In the genomic region with DNA sequence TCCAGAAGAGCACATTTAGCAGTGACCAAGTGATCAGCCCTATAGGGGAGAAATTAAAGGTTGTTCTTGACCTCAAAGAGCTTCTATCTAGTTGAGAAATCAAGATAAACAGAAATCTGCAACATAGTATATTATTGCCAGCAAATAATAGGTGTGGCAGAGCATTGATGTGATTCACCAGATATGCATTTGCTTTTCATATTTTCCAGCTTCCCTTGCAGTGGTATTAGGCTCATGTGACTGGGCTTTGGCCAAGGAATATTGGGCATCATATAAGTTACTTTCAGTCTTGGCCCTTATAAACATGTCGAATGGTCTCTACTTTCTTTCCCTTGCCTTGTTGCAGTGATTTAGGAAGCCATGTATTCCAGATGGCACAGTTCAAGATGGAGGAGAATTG, we compare ENCODE assay signal across 22 cellular contexts. TPM values are rescaled to one million over a fixed set of nuclear protein-coding genes. Genes with fewer than 3 reads are reported as not detected.
DNase-seq lines count a peak whose midpoint lies in the region; ATAC-seq, FAIRE-seq and TF ChIP-seq lines count a peak whose summit lies in the region.
"Had no signal": no experiment of that assay in that cellular context is flagged by ENCODE, and none has a peak within 500 bp of the region (broad histone marks: within the 10 kb centered on the region; RNA-seq: fewer than 3 reads in every experiment).

No MANE protein-coding gene starts in this region.

- H3K9me3 Mint-ChIP-seq in astrocyte (ENCODE audit: unreplicated experiment) = no peaks in the 10 kb centered on the region
- H3K9me3 Mint-ChIP-seq: activated T-helper 2 cell treated with anti-CD3 and anti-CD28 coated beads, Interferon-gamma antibody, Interleukin-2, Interleukin-4, amounts not matched to agents 10 μg/mL and 5 μg/mL and 100 μg/mL, durations not matched to agents 14 hours and 24 hours and 36 hours; central memory CD8-positive, alpha-beta T cell had no signal

- H4K20me1 ChIP-seq in astrocyte (ENCODE audit: insufficient read depth, low read length) = no peaks in the 10 kb centered on the region

- no peak for FAIRE-seq in astrocyte (lab: Jason Lieb, UNC)

- peaks cover 5% of the 10 kb centered on the region for H3K27me3 Mint-ChIP-seq in astrocyte (ENCODE audit: low read depth, unreplicated experiment)

- no peak overlapping the region for H3K4me2 ChIP-seq in astrocyte (ENCODE audit: low read length)

- H3K4me3 Mint-ChIP-seq in astrocyte (ENCODE audit: unreplicated experiment) = no peak overlapping the region
- H3K4me3 Mint-ChIP-seq: CD4-positive, alpha-beta memory T cell; central memory CD8-positive, alpha-beta T cell had no signal

- no peak for TF ChIP-seq CTCF in astrocyte (IDR thresholded peaks at IDR 0.05; ENCODE audit: insufficient read depth, low read depth, low read length)
- TF ChIP-seq CTCF in fibroblast of pulmonary artery (IDR thresholded peaks at IDR 0.05; ENCODE audit: low read length, missing control alignments) = no peak

- ATAC-seq in stimulated activated naive CD8-positive, alpha-beta T cell treated with anti-CD3 and anti-CD28 coated beads, Interleukin-15, Interleukin-2, amounts not matched to agents 100 U/mL and 50 U/mL, for 24 hours = no peak
- no peak for ATAC-seq in HG02852 (IDR thresholded peaks at IDR 0.05; ENCODE audit: unreplicated experiment)
- ATAC-seq: left lobe of liver, mucosa of descending colon, psoas muscle had no signal

- DNase-seq in HT1080 (ENCODE audit: low read depth) = peak; percentile 29
- peak; percentile 18 for DNase-seq in astrocyte (ENCODE audit: low read depth)
- DNase-seq in fibroblast of pulmonary artery (ENCODE audit: low read depth) = peak; percentile 36
- no peak for DNase-seq in stimulated activated naive CD8-positive, alpha-beta T cell treated with anti-CD3 and anti-CD28 coated beads, Interleukin-15, Interleukin-2, amounts not matched to agents 100 U/mL and 50 U/mL, for 24 hours
- no peak for DNase-seq in effector CD4-positive, alpha-beta T cell
- DNase-seq in OCI-M1 (lab: John Stamatoyannopoulos, UW) = no peak
- DNase-seq: activated CD4-positive, alpha-beta T cell treated with anti-CD3 and anti-CD28 coated beads for 48 hours; CD4-positive, alpha-beta memory T cell; DMS53; Karpas-422; mucosa of descending colon; NCI-H1105 treated with DMSO at 0.1 percent for 48 hours; NCI-H2107; NCI-H526; psoas muscle; Right ventricle myocardium superior; T-helper 1 cell had no signal

- H3K79me2 ChIP-seq in ACC112 (ENCODE audit: control insufficient read depth, insufficient read depth, low read length, unreplicated experiment) (no peaks in the 10 kb centered on the region), astrocyte (ENCODE audit: insufficient read depth, low read length) (no peaks in the 10 kb centered on the region)

- H2AFZ ChIP-seq in ACC112 (ENCODE audit: low read length, unreplicated experiment) (no peak overlapping the region), astrocyte (ENCODE audit: low read depth, low read length) (no peak overlapping the region)

- no peaks in the 10 kb centered on the region for H3K9me3 ChIP-seq in astrocyte (ENCODE audit: insufficient read depth, low read depth, low read length)
- H3K9me3 ChIP-seq: mucosa of descending colon had no signal

- H3K36me3 Mint-ChIP-seq in astrocyte (ENCODE audit: low read depth, unreplicated experiment) = no peaks in the 10 kb centered on the region
- H3K36me3 Mint-ChIP-seq: CD4-positive, alpha-beta memory T cell had no signal

- H3K4me1 Mint-ChIP-seq in astrocyte (ENCODE audit: low read depth, unreplicated experiment) = peaks cover 21% of the 10 kb centered on the region
- H3K4me1 Mint-ChIP-seq: CD4-positive, alpha-beta memory T cell; central memory CD8-positive, alpha-beta T cell had no signal

- H3K36me3 ChIP-seq in ACC112 (ENCODE audit: insufficient read depth, low read length) = 0 out of 2 replicates have a peak, but pooled peaks cover 4% of the 10 kb centered on the region
- H3K36me3 ChIP-seq in astrocyte (ENCODE audit: insufficient read depth, low read length) = no peaks in the 10 kb centered on the region

- H3K27ac ChIP-seq in ACC112 (ENCODE audit: low read depth, low read length) (peak overlapping the region; percentile 5; the same call in 1 of the 2 replicates), astrocyte (ENCODE audit: low read depth, low read length) (no peak overlapping the region)
- H3K27ac ChIP-seq: psoas muscle had no signal

- no peak overlapping the region for H3K9ac ChIP-seq in astrocyte (ENCODE audit: low read length)

- H3K27ac Mint-ChIP-seq in astrocyte (ENCODE audit: unreplicated experiment) = no peak overlapping the region
- H3K27ac Mint-ChIP-seq: activated T-helper 2 cell treated with anti-CD3 and anti-CD28 coated beads, Interferon-gamma antibody, Interleukin-2, Interleukin-4, amounts not matched to agents 10 μg/mL and 5 μg/mL and 100 μg/mL, durations not matched to agents 14 hours and 24 hours and 36 hours; CD4-positive, alpha-beta memory T cell had no signal

- H3K27me3 ChIP-seq in ACC112 (ENCODE audit: insufficient read depth, low read length) = no peaks in the 10 kb centered on the region
- H3K27me3 ChIP-seq in astrocyte (ENCODE audit: insufficient read depth, low read length) = peaks cover 10% of the 10 kb centered on the region

- H3K4me1 ChIP-seq in ACC112 (ENCODE audit: control insufficient read depth, insufficient read depth, low read length, unreplicated experiment) (peaks cover 34% of the 10 kb centered on the region), astrocyte (ENCODE audit: insufficient read depth, low read length) (no peaks in the 10 kb centered on the region)
- H3K4me1 ChIP-seq: psoas muscle had no signal

- no peak overlapping the region for H3K4me3 ChIP-seq in ACC112 (ENCODE audit: low read depth, low read length)
- no peak overlapping the region for H3K4me3 ChIP-seq in astrocyte (ENCODE audit: insufficient read depth, low read depth, low read length)
- no peak overlapping the region for H3K4me3 ChIP-seq in fibroblast of pulmonary artery (replicated peaks; ENCODE audit: low read depth, low read length)
- H3K4me3 ChIP-seq: mucosa of descending colon, psoas muscle had no signal

RNA-seq across cellular contexts. Expression of gene COMMD9, which starts 34.5 kb away (rescaled TPM):
- 60.7 and 83.6 TPM in 2 replicates for total RNA-seq in HT1080 (2014; rRNA removed; shearing (Covaris generic))
- 35.1 and 45.6 TPM in 2 replicates for polyA plus RNA-seq in HT1080 (2015; cell fraction: cytosol; rRNA removed)
- 34.5 and 34.6 TPM in 2 replicates for polyA plus RNA-seq in HT1080 (2015; cell fraction: nucleus; rRNA removed)
- total RNA-seq in astrocyte = 77.6 and 78.4 TPM in 2 replicates

RNA-seq across cellular contexts. Expression of gene PRR5L, which starts 41.3 kb away (rescaled TPM):
- 24.2 and 39.3 TPM in 2 replicates for total RNA-seq in HT1080 (2014; rRNA removed; shearing (Covaris generic))
- polyA plus RNA-seq in HT1080 (2015; cell fraction: cytosol; rRNA removed) = 12.2 and 16.1 TPM in 2 replicates
- 21.7 and 26.2 TPM in 2 replicates for polyA plus RNA-seq in HT1080 (2015; cell fraction: nucleus; rRNA removed)
- total RNA-seq in astrocyte = 55.6 and 56.0 TPM in 2 replicates

Comparison
In these comparisons a context has a peak if more than half of its experiments do, and no peak if none do; other contexts are left out.
1. DNase-seq: peak in HT1080 (single experiment), astrocyte (single experiment) and fibroblast of pulmonary artery (single experiment); none in stimulated activated naive CD8-positive, alpha-beta T cell treated with anti-CD3 and anti-CD28 coated beads, Interleukin-15, Interleukin-2, amounts not matched to agents 100 U/mL and 50 U/mL, for 24 hours (single experiment), effector CD4-positive, alpha-beta T cell (single experiment) and OCI-M1 (single experiment).